31 cellular contexts compared by ENCODE assay signal in genomic region chr3:16137977-16138376, GRCh38. TPM values are rescaled to one million over a fixed set of nuclear protein-coding genes. Genes with fewer than 3 reads are reported as not detected.
"Had no signal": no experiment of that assay in that cellular context is flagged by ENCODE, and none has a peak within 500 bp of the region (broad histone marks: within the 10 kb centered on the region; RNA-seq: fewer than 3 reads in every experiment).

No MANE protein-coding gene starts in this region.

- H3K4me1 ChIP-seq: adrenal gland, body of pancreas, colonic mucosa had no signal

- H3K27ac ChIP-seq: adrenal gland, body of pancreas, cardiac muscle cell, colonic mucosa, epithelial cell of prostate had no signal

- H3K27me3 ChIP-seq: adrenal gland, body of pancreas, cardiac muscle cell, colonic mucosa had no signal

- DNase-seq: activated CD4-positive, alpha-beta memory T cell treated with anti-CD3 and anti-CD28 coated beads for 36 hours; activated CD4-positive, alpha-beta T cell treated with anti-CD3 and anti-CD28 coated beads for 36 hours; activated CD4-positive, alpha-beta T cell treated with anti-CD3 and anti-CD28 coated beads, Interleukin-2, amount 10 ng/mL, durations not matched to agents 24 days and 14 days; activated CD4-positive, CD25-positive, alpha-beta regulatory T cell; activated CD4-positive, CD25-positive, alpha-beta regulatory T cell treated with anti-CD3 and anti-CD28 coated beads, Interleukin-2, amount 50 U/mL, for 72 hours; activated CD8-positive, alpha-beta memory T cell treated with anti-CD3 and anti-CD28 coated beads, Interleukin-2, amount 10 ng/mL, durations not matched to agents 7 days and 5 days; activated CD8-positive, alpha-beta memory T cell treated with anti-CD3 and anti-CD28 coated beads, Interleukin-2, amount 50 U/mL, for 4 hours; activated CD8-positive, alpha-beta T cell treated with anti-CD3 and anti-CD28 coated beads, Interleukin-2, amount 10 ng/mL, durations not matched to agents 7 days and 5 days; activated effector memory CD4-positive, alpha-beta T cell treated with anti-CD3 and anti-CD28 coated beads, Interleukin-2, amount 50 U/mL, for 16 hours; activated naive CD4-positive, alpha-beta T cell treated with anti-CD3 and anti-CD28 coated beads for 36 hours; activated naive CD8-positive, alpha-beta T cell treated with anti-CD3 and anti-CD28 coated beads for 36 hours; activated naive CD8-positive, alpha-beta T cell treated with anti-CD3 and anti-CD28 coated beads, Interleukin-2, amount 50 U/mL, for 24 hours; activated T-cell treated with anti-CD3 and anti-CD28 coated beads, Interleukin-2, amount 50 U/mL, for 1 hour; activated T-cell treated with anti-CD3 and anti-CD28 coated beads, Interleukin-2, amount 50 U/mL, for 48 hours; adrenal gland; amygdala; aorta; body of pancreas; central memory CD4-positive, alpha-beta T cell; cerebellar nuclear complex; colonic mucosa; effector CD8-positive, alpha-beta T cell; foreskin fibroblast; glutamatergic neuron; T-helper 2 cell had no signal

- H3K9me3 ChIP-seq: adrenal gland, body of pancreas, colonic mucosa had no signal

- H3K4me3 ChIP-seq: adrenal gland, body of pancreas, cardiac muscle cell, colonic mucosa had no signal

- ATAC-seq: activated CD4-positive, alpha-beta T cell treated with anti-CD3 and anti-CD28 coated beads for 36 hours; activated CD8-positive, alpha-beta memory T cell treated with anti-CD3 and anti-CD28 coated beads, Interleukin-2, amount 10 ng/mL, durations not matched to agents 7 days and 5 days; activated CD8-positive, alpha-beta T cell treated with anti-CD3 and anti-CD28 coated beads, Interleukin-2, amount 10 ng/mL, durations not matched to agents 7 days and 5 days; activated naive CD8-positive, alpha-beta T cell treated with anti-CD3 and anti-CD28 coated beads, Interleukin-2, amount 50 U/mL, for 24 hours; body of pancreas had no signal

- H3K36me3 ChIP-seq: adrenal gland, cardiac muscle cell, colonic mucosa had no signal

RNA-seq across cellular contexts. Expression of gene GALNT15, which starts 36.5 kb away (rescaled TPM):
- total RNA-seq: activated CD4-positive, alpha-beta memory T cell treated with anti-CD3 and anti-CD28 coated beads for 36 hours; activated CD4-positive, alpha-beta T cell treated with anti-CD3 and anti-CD28 coated beads for 36 hours; activated CD4-positive, alpha-beta T cell treated with anti-CD3 and anti-CD28 coated beads, Interleukin-2, amount 10 ng/mL, durations not matched to agents 24 days and 14 days; activated CD8-positive, alpha-beta memory T cell treated with anti-CD3 and anti-CD28 coated beads for 36 hours; activated CD8-positive, alpha-beta memory T cell treated with anti-CD3 and anti-CD28 coated beads, Interleukin-2, amount 10 ng/mL, durations not matched to agents 7 days and 5 days; activated CD8-positive, alpha-beta T cell treated with anti-CD3 and anti-CD28 coated beads, Interleukin-2, amount 10 ng/mL, durations not matched to agents 7 days and 5 days; activated naive CD4-positive, alpha-beta T cell treated with anti-CD3 and anti-CD28 coated beads for 36 hours; activated naive CD8-positive, alpha-beta T cell treated with anti-CD3 and anti-CD28 coated beads for 36 hours; activated T-helper 1 cell treated with anti-CD3 and anti-CD28 coated beads, Interleukin-12 subunit alpha, Interleukin-12 subunit beta, Interleukin-2, Interleukin-4 antibody, amounts not matched to agents 30 ng/mL and 10 ng/mL and 1 ng/mL, durations not matched to agents 14 hours and 24 hours and 36 hours; activated T-helper 2 cell treated with anti-CD3 and anti-CD28 coated beads, Interferon-gamma antibody, Interleukin-2, Interleukin-4, amounts not matched to agents 10 μg/mL and 5 μg/mL and 100 μg/mL, durations not matched to agents 14 hours and 24 hours and 36 hours; T-helper 1 cell treated with Interleukin-12 subunit alpha and Interleukin-12 subunit beta and Interleukin-4 antibody, amounts not matched to agents 30 ng/mL and 1 ng/mL, for 36 hours had no signal
